27 cellular contexts compared by ENCODE assay signal in the genomic region with DNA sequence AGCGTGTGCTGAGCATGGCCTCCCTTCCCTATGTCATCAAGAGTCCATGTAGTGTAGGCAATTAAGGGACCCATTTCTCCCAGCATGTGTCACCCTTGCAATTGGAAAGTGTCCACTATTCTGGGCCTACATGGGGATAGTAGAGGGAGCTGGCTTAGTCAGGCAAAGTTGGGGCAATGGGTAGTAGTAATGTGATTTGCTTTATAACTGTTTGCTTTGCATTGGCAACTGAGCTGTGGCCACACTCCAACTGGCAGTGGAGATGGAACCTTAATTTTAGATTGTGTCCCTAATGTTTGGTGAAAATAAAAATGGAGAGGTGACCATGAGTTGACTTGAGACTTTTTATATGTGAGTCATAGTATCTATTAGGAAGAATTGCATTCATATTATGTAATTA.
"Had no signal": no experiment of that assay in that cellular context is flagged by ENCODE, and none has a peak within 500 bp of the region (broad histone marks: within the 10 kb centered on the region; RNA-seq: fewer than 3 reads in every experiment).

No MANE protein-coding gene starts in this region.

- H3K4me3 ChIP-seq: adrenal gland, K562 had no signal

- H3K27me3 ChIP-seq: adrenal gland had no signal

- FAIRE-seq: bronchial epithelial cell, K562, RCC 7860 had no signal

- ATAC-seq: activated CD8-positive, alpha-beta T cell treated with anti-CD3 and anti-CD28 coated beads, Interleukin-2, amount 10 ng/mL, durations not matched to agents 7 days and 5 days; K562; T-helper 17 cell; WTC11 had no signal

- H3K9me3 ChIP-seq: adrenal gland had no signal

- DNase-seq: activated CD4-positive, alpha-beta T cell treated with anti-CD3 and anti-CD28 coated beads for 48 hours; activated CD4-positive, alpha-beta T cell treated with anti-CD3 and anti-CD28 coated beads, Interleukin-2, amount 50 U/mL, for 4 hours; activated CD4-positive, CD25-positive, alpha-beta regulatory T cell treated with anti-CD3 and anti-CD28 coated beads, Interleukin-2, amount 50 U/mL, for 72 hours; activated CD8-positive, alpha-beta memory T cell treated with anti-CD3 and anti-CD28 coated beads, Interleukin-2, amount 50 U/mL, for 48 hours; activated CD8-positive, alpha-beta T cell treated with anti-CD3 and anti-CD28 coated beads, Interleukin-2, amount 10 ng/mL, durations not matched to agents 7 days and 5 days; activated naive CD4-positive, alpha-beta T cell treated with anti-CD3 and anti-CD28 coated beads, Interleukin-2, amount 50 U/mL, for 16 hours; activated naive CD8-positive, alpha-beta T cell treated with anti-CD3 and anti-CD28 coated beads, Interleukin-2, amount 10 ng/mL, durations not matched to agents 7 days and 5 days; activated T-cell treated with anti-CD3 and anti-CD28 coated beads, Interleukin-2, amount 50 U/mL, for 1 hour; anterior cingulate cortex; Karpas-422; NCI-H1048; NCI-H146; NCI-H187 treated with DMSO at 0.1 percent for 48 hours; NCI-H2081 treated with DMSO at 0.1 percent for 48 hours; NCI-H446 treated with DMSO at 0.1 percent for 48 hours; NCI-H524 treated with DMSO at 0.1 percent for 48 hours; NCI-H774; NK-92 treated with Interleukin-12 subunit alpha and Interleukin-12 subunit beta, amount 100 ng/mL, for 24 hours; OCI-M1; SIG-M5; T-helper 17 cell; T-helper 9 cell had no signal

- H3K36me3 ChIP-seq: adrenal gland had no signal
